Comparison of ENCODE assay signal across 1 cellular context in the genomic region with DNA sequence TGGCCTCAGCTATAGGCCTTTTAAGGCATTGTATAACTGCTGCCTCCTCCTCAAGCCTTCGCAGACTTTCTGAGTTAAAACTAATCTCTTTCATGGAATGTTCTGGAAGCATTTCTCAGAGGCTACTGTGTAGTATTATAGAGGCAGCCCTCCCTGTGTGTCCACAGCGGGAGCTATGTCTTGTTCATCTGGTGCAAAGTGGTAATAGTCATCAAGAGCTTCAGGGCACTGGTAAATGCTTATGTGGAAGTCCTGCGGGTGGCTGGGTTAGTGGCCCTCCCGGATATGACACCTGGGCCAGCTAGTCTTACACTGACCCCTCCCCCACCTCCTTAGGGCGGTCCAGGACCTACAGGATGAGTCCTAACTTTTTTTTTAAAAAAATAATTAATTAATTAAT.
TF ChIP-seq lines count a peak whose summit lies in the region.

No MANE protein-coding gene starts in this region.

TF ChIP-seq in SK-N-SH treated with all-trans-retinoic acid at 6 μM for 48 hours, 23 proteins besides CTCF, POLR2A, EP300 and RAD21 (continued from another document):
- TF ChIP-seq TOX (CRISPR knock-in tag; IDR thresholded peaks at IDR 0.05; ENCODE audit: borderline replicate concordance) = no peak
